24 cellular contexts compared by ENCODE assay signal in the genomic region with DNA sequence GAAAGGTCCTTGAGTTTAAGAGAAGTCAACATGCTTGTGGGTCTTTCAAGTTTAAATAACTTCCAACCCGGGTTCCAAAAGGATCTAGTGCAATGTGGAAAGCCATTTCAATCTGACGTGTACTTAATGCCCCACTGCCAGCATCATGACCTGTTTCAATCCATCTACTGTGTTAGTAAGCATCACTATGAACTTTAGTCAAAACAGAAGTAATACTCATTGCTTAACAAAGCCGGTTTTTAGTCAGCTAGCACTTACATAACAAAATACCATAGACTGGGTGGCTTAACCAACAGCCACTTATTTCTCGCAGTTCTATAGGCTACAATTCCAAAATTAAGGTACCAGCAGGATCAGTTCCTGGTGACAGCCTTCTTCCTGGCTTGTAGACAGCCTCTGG.
DNase-seq lines count a peak whose midpoint lies in the region; ATAC-seq and TF ChIP-seq lines count a peak whose summit lies in the region.
"Had no signal": no experiment of that assay in that cellular context is flagged by ENCODE, and none has a peak within 500 bp of the region (broad histone marks: within the 10 kb centered on the region; RNA-seq: fewer than 3 reads in every experiment).

No MANE protein-coding gene starts in this region.

- TF ChIP-seq POLR2A in stomach (IDR thresholded peaks at IDR 0.05), result no peak

- no peaks in the 10 kb centered on the region for H3K36me3 ChIP-seq in stomach
- H3K36me3 ChIP-seq: esophagus squamous epithelium, ovary, tibial nerve had no signal

- 63 to 92% (median 86%) methylated on average over 4 of the region's 4 CpGs for WGBS in stomach, 5 donors

- DNase-seq in NCI-H146 treated with DMSO at 0.1 percent for 48 hours (lab: John Stamatoyannopoulos, UW; ENCODE audit: unreplicated experiment) (no peak), DMS79 (lab: John Stamatoyannopoulos, UW) (no peak), stomach (no peak)
- DNase-seq: activated CD8-positive, alpha-beta T cell treated with anti-CD3 and anti-CD28 coated beads for 36 hours; activated T-cell treated with anti-CD3 and anti-CD28 coated beads, Interleukin-2, amount 50 U/mL, for 4 hours; CD4-positive, alpha-beta memory T cell; DMS53; effector memory CD8-positive, alpha-beta T cell; esophagus squamous epithelium; mesenchymal stem cell; naive thymus-derived CD4-positive, alpha-beta T cell; NCI-H1417 treated with DMSO at 0.1 percent for 48 hours; NCI-H2171 treated with DMSO at 0.1 percent for 48 hours; ovary; stimulated activated CD4-positive, alpha-beta T cell treated with anti-CD3 and anti-CD28 coated beads, Interleukin-1b, Interleukin-23, amount 100 ng/mL, for 48 hours; stimulated activated naive CD4-positive, alpha-beta T cell treated with Interleukin-2 at 50 U/mL for 16 hours had no signal

- TF ChIP-seq CTCF in stomach (IDR thresholded peaks at IDR 0.05), result no peak

- H3K4me1 ChIP-seq in stomach, result no peaks in the 10 kb centered on the region
- H3K4me1 ChIP-seq: esophagus squamous epithelium, tibial nerve had no signal

- H3K27me3 ChIP-seq in stomach, result no peaks in the 10 kb centered on the region
- H3K27me3 ChIP-seq: esophagus squamous epithelium, ovary had no signal

- H3K9me3 ChIP-seq in stomach, result no peaks in the 10 kb centered on the region
- H3K9me3 ChIP-seq: esophagus squamous epithelium, ovary, tibial nerve had no signal

- TF ChIP-seq EP300 in stomach (IDR thresholded peaks at IDR 0.05), result no peak

- intact Hi-C loops in stomach (cut with DNase I; ENCODE audit: low total_unique reads), result no loop called here

- ATAC-seq in GM18519 (IDR thresholded peaks at IDR 0.05; ENCODE audit: low FRiP score, unreplicated experiment) (peak; percentile 87), GM21390 (IDR thresholded peaks at IDR 0.05; ENCODE audit: unreplicated experiment) (peak; percentile 78), HG02938 (IDR thresholded peaks at IDR 0.05; ENCODE audit: unreplicated experiment) (peak; percentile 59), HG03575 (IDR thresholded peaks at IDR 0.05; ENCODE audit: extremely low read depth, insufficient number of reproducible peaks, low FRiP score, unreplicated experiment) (peak; percentile 80), GM19452 (IDR thresholded peaks at IDR 0.05; ENCODE audit: unreplicated experiment) (no peak)
- ATAC-seq: activated CD8-positive, alpha-beta T cell treated with anti-CD3 and anti-CD28 coated beads for 36 hours; effector memory CD8-positive, alpha-beta T cell; naive thymus-derived CD4-positive, alpha-beta T cell; Panc1; WTC11 had no signal

- no peak overlapping the region for H3K27ac ChIP-seq in stomach
- H3K27ac ChIP-seq: esophagus squamous epithelium, ovary, tibial nerve had no signal

- H3K4me3 ChIP-seq in stomach, result no peak overlapping the region
- H3K4me3 ChIP-seq: esophagus squamous epithelium, ovary, tibial nerve had no signal
